In the genomic region with DNA sequence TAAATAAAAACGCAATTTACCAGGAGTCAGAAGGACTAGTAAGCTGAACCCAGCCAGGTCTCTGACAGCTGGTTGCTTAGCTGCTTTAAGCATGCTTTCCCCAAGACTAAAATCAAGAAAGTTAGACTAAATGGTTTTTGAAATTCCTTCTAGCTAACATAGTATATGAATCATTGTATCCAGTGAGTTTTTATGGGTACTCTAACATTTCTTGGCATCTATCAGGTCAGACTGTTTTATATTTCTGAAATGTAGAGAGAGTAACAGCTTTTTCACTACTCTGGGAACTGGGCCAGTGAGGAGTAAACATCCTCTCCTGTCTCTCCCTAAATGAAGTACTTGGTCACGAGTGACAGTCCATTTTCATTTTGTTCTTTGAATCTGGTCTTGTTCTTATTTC, we compare ENCODE assay signal across 8 cellular contexts. TPM values are rescaled to one million over a fixed set of nuclear protein-coding genes. Genes with fewer than 3 reads are reported as not detected.
DNase-seq lines count a peak whose midpoint lies in the region; ATAC-seq, FAIRE-seq and TF ChIP-seq lines count a peak whose summit lies in the region.

No MANE protein-coding gene starts in this region.

- H3K4me2 ChIP-seq in A549: peak overlapping the region; percentile 53

- WGBS in A549 (ENCODE audit: missing lambda C conversion rate): 20% methylated on average over 2 of the region's 2 CpGs

- H3K4me3 ChIP-seq in A549: no peak overlapping the region
- peak overlapping the region in 1 of 3 donors; percentile 0 for H3K4me3 ChIP-seq in breast epithelium

- H3K27me3 ChIP-seq in breast epithelium: no peaks in the 10 kb centered on the region

- no peak overlapping the region for H3K27ac ChIP-seq in A549
- peak overlapping the region; percentile 40 to 45 for H3K27ac ChIP-seq in breast epithelium

- POLR2A ChIA-PET in A549 (lab: Yijun Ruan, JAX): interaction anchor here (0.5 to 1.3 kb wide), 2 partner anchors 9 to 47 kb away, joined by 3 to 4 read pairs; a partner anchor contains a TSS

- TF ChIP-seq EP300 in A549 (IDR thresholded peaks at IDR 0.05): no peak

- TF ChIP-seq POLR2A in A549 (IDR thresholded peaks at IDR 0.05; ENCODE audit: low read length) (no peak), breast epithelium (IDR thresholded peaks at IDR 0.05) (no peak)

- intact Hi-C loops in breast epithelium (cut with DNase I; ENCODE audit: low total_unique reads): no loop called here

- no peaks in the 10 kb centered on the region for H3K36me3 ChIP-seq in breast epithelium

- ATAC-seq in A549 (peak; percentile 47 to 63; a peak in 2 of 6 replicates), HG03097 (IDR thresholded peaks at IDR 0.05; ENCODE audit: low FRiP score, unreplicated experiment) (no peak)

- no peak for TF ChIP-seq CTCF in A549 (IDR thresholded peaks at IDR 0.05)
- no peak for TF ChIP-seq CTCF in breast epithelium (IDR thresholded peaks at IDR 0.05)

- no peak for TF ChIP-seq RAD21 in A549 (conservative IDR thresholded peaks at IDR 0.05 in 1 of 2, IDR thresholded peaks at IDR 0.05 in 1 of 2)

- FAIRE-seq in A549 (lab: Jason Lieb, UNC): no peak

- 0 out of 3 replicates have a peak, but pooled peaks cover 2% of the 10 kb centered on the region for H3K9me3 ChIP-seq in A549
- H3K9me3 ChIP-seq in breast epithelium: peaks cover 10 to 18% of the 10 kb centered on the region in 2 donors

- CTCF ChIA-PET in A549 (lab: Yijun Ruan, JAX): no interaction called here

- peak; percentile 3 to 4 for DNase-seq in A549 (ENCODE audit: low read depth in 1 of 2, low spot score in 1 of 2)
- DNase-seq in M059J (ENCODE audit: low read depth): peak; percentile 97
- DNase-seq in breast epithelium (ENCODE audit: low spot score in 2 of 2): no peak
- peak; percentile 57 to 85 for DNase-seq in lung microvascular endothelial cell (ENCODE audit: low read depth in 2 of 2)
- no peak for DNase-seq in activated CD8-positive, alpha-beta memory T cell treated with anti-CD3 and anti-CD28 coated beads for 24 hours
- DNase-seq in COLO668 (lab: John Stamatoyannopoulos, UW; ENCODE audit: unreplicated experiment): no peak
- no peak for DNase-seq in activated CD4-positive, alpha-beta T cell treated with anti-CD3 and anti-CD28 coated beads, Interleukin-2, amount 50 U/mL, for 1 hour

- H3K4me1 ChIP-seq in A549 (peaks cover 17% of the 10 kb centered on the region), breast epithelium (no peaks in the 10 kb centered on the region)

TF ChIP-seq in A549, 52 proteins besides CTCF, POLR2A, EP300 and RAD21:
- TF ChIP-seq JUN (IDR thresholded peaks at IDR 0.05) (no peak), RNF2 (IDR thresholded peaks at IDR 0.05; ENCODE audit: borderline replicate concordance, low read depth) (no peak), HOXB5 (CRISPR knock-in tag; IDR thresholded peaks at IDR 0.05) (no peak), NR3C1 (IDR thresholded peaks at IDR 0.05) (no peak), FOSL2 (IDR thresholded peaks at IDR 0.05) (no peak), FOSL2 (CRISPR knock-in tag; IDR thresholded peaks at IDR 0.05) (no peak), TP53 (CRISPR knock-in tag; IDR thresholded peaks at IDR 0.05) (no peak), MYC (IDR thresholded peaks at IDR 0.05; ENCODE audit: borderline replicate concordance, low read length) (no peak), HOXA7 (CRISPR knock-in tag; IDR thresholded peaks at IDR 0.05) (no peak), PHF8 (IDR thresholded peaks at IDR 0.05; ENCODE audit: borderline replicate concordance, low read depth) (no peak), CBX2 (IDR thresholded peaks at IDR 0.05; ENCODE audit: borderline replicate concordance, low read depth) (no peak), CEBPB (IDR thresholded peaks at IDR 0.05) (no peak)
- TF ChIP-seq, protein P1, sequence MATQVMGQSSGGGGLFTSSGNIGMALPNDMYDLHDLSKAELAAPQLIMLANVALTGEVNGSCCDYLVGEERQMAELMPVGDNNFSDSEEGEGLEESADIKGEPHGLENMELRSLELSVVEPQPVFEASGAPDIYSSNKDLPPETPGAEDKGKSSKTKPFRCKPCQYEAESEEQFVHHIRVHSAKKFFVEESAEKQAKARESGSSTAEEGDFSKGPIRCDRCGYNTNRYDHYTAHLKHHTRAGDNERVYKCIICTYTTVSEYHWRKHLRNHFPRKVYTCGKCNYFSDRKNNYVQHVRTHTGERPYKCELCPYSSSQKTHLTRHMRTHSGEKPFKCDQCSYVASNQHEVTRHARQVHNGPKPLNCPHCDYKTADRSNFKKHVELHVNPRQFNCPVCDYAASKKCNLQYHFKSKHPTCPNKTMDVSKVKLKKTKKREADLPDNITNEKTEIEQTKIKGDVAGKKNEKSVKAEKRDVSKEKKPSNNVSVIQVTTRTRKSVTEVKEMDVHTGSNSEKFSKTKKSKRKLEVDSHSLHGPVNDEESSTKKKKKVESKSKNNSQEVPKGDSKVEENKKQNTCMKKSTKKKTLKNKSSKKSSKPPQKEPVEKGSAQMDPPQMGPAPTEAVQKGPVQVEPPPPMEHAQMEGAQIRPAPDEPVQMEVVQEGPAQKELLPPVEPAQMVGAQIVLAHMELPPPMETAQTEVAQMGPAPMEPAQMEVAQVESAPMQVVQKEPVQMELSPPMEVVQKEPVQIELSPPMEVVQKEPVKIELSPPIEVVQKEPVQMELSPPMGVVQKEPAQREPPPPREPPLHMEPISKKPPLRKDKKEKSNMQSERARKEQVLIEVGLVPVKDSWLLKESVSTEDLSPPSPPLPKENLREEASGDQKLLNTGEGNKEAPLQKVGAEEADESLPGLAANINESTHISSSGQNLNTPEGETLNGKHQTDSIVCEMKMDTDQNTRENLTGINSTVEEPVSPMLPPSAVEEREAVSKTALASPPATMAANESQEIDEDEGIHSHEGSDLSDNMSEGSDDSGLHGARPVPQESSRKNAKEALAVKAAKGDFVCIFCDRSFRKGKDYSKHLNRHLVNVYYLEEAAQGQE (IDR thresholded peaks at IDR 0.05): no peak

RNA-seq across cellular contexts. Expression of a gene that starts 47.4 kb away (rescaled TPM):
- polyA plus RNA-seq in A549 (2011; rRNA removed) (27.3 and 39.6 TPM in 2 replicates), A549 (2017; fragmentation: RNase III; extraction: RNeasy Plus Mini Kit Qiagen cat#74134 plus additional on column Dnase treatment) (14.4 to 15.5 TPM (median 14.8 TPM) in 3 replicates)
- polyA plus RNA-seq in A549 (2012; cell fraction: cytosol; rRNA removed): 3.9 and 4.3 TPM in 2 replicates
- polyA plus RNA-seq in A549 (2012; cell fraction: nucleus; rRNA removed): 4.7 and 8.1 TPM in 2 replicates
- 17.2 and 19.6 TPM in 2 replicates for polyA minus RNA-seq in A549 (2011; rRNA and poly(A)+ RNA removed)
- 22.5 and 30.7 TPM in 2 replicates for total RNA-seq in M059J (2014; rRNA removed; shearing (Covaris generic))
- total RNA-seq in breast epithelium (10 to 100 TPM; 47.0 to 75.5 (median 60.3) TPM), lung microvascular endothelial cell (16.3 and 16.6 TPM in 2 replicates)

Comparison
In these comparisons a context has a peak if more than half of its experiments do, and no peak if none do; other contexts are left out.
1. DNase-seq: peak in A549 (2 of 2), M059J (single experiment) and lung microvascular endothelial cell (2 of 2); none in breast epithelium (0 of 2), activated CD8-positive, alpha-beta memory T cell treated with anti-CD3 and anti-CD28 coated beads for 24 hours (single experiment), COLO668 (single experiment) and activated CD4-positive, alpha-beta T cell treated with anti-CD3 and anti-CD28 coated beads, Interleukin-2, amount 50 U/mL, for 1 hour (single experiment).
2. H3K27ac ChIP-seq: peak in breast epithelium (2 of 2); none in A549 (0 of 2).